In the genomic region with DNA sequence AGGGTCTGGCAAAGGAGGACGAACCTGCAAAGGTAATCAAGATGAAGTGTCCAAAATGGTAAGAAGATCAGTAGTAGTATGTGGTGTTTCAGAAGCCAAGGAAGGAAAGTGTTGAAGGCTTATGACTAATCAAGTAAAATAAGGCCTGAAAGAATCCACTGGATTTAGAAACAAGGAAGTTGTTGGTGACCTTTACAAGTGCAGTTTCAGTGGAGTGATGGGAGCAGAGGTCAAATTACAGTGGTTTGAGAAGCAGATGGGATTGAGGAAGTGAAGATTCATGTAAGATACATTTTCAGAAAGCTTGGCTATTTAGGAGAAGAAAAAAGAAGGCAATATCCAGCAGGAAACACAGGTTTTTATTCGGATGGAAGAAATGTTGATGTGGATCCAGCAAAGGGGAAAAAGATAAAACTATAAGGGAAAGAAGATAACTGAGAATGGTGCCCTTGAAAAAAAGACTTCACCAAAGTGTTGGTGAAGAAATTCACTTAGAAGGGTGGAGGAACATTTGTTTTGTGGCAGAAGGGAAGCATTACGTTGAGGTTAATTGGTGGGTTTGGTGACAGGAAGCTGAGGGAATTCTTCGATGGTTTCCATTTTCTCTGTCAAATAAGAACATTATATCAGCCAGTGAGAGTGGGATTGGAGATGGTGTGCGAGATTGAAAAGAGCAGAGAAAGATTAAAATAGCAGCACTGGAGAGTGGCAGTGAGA, we compare ENCODE assay signal across 9 cellular contexts. TPM values are rescaled to one million over a fixed set of nuclear protein-coding genes. Genes with fewer than 3 reads are reported as not detected.
DNase-seq lines count a peak whose midpoint lies in the region; TF ChIP-seq lines count a peak whose summit lies in the region.
"Had no signal": no experiment of that assay in that cellular context is flagged by ENCODE, and none has a peak within 500 bp of the region (broad histone marks: within the 10 kb centered on the region; RNA-seq: fewer than 3 reads in every experiment).

No MANE protein-coding gene starts in this region.

- H2AFZ ChIP-seq in GM23248 (0 out of 2 replicates have a peak overlapping the region, but pooled peaks have one; percentile 6), OCI-LY7 (ENCODE audit: low read length) (peak overlapping the region; percentile 12; the same call in 1 of the 2 replicates)

- no peak overlapping the region for H3K4me3 Mint-ChIP-seq in immature natural killer cell

- no TSS peak for BruUV-seq in OCI-LY7 (replicated peaks; lab: Mats Ljungman, UMichigan)

- in situ Hi-C loops in GM23248 (cut with MboI) = no loop called here

- CTCF ChIA-PET in OCI-LY7 (lab: Charles Lee; ENCODE audit: unreplicated experiment) = interaction anchor here (0.6 to 1.9 kb wide), 3 partner anchors 20 to 195 kb away, joined by 3 to 6 read pairs (median 3); no protein-coding TSS in a partner anchor

- H4K20me1 ChIP-seq in GM23248 (ENCODE audit: insufficient read depth) (no peaks in the 10 kb centered on the region), OCI-LY7 (ENCODE audit: insufficient read depth, low read length) (no peaks in the 10 kb centered on the region)

- H3K27me3 Mint-ChIP-seq in immature natural killer cell (ENCODE audit: low read depth in 3 of 3) = peaks cover 2 to 5% (median 4%) of the 10 kb centered on the region in 3 donors

- H3K4me1 ChIP-seq in GM23248 (ENCODE audit: insufficient read depth) = peaks cover 24% of the 10 kb centered on the region
- H3K4me1 ChIP-seq in OCI-LY7 (ENCODE audit: insufficient read depth, low read length, poor library complexity, severe bottlenecking) = peaks cover 54% of the 10 kb centered on the region

- H3K4me2 ChIP-seq in GM23248 (ENCODE audit: unreplicated experiment) = peak overlapping the region; percentile 42
- peak overlapping the region; percentile 59 for H3K4me2 ChIP-seq in OCI-LY7 (ENCODE audit: low read length)

- H3K9me3 Mint-ChIP-seq in immature natural killer cell = no peaks in the 10 kb centered on the region

- no peak overlapping the region for H3K27ac Mint-ChIP-seq in immature natural killer cell

- H3K4me3 ChIP-seq in GM23248 = no peak overlapping the region
- peak overlapping the region; percentile 13 for H3K4me3 ChIP-seq in OCI-LY7 (ENCODE audit: low read depth, low read length, poor library complexity, severe bottlenecking)

- peaks cover 27 to 32% of the 10 kb centered on the region in 2 donors for H3K4me1 Mint-ChIP-seq in immature natural killer cell

- WGBS in GM23248 (ENCODE audit: low coverage in 1 of 2, low lambda C conversion rate in 2 of 2, missing lambda C conversion rate in 2 of 2), 2 experiments = 89 to 97% methylated on average over 5 of the region's 5 CpGs

- no peaks in the 10 kb centered on the region for H3K79me2 ChIP-seq in GM23248 (ENCODE audit: insufficient read depth)
- no peaks in the 10 kb centered on the region for H3K79me2 ChIP-seq in OCI-LY7 (ENCODE audit: insufficient read depth, low read depth, low read length)

- intact Hi-C loops in OCI-LY7 (cut with micrococcal nuclease; ENCODE audit: unreplicated experiment) (loop anchor here (2.0 kb wide), 2 partner anchors 36 to 44 kb away; no protein-coding TSS in a partner anchor), head of caudate nucleus (cut with DNase I) (no loop called here)

- peak; percentile 59 for DNase-seq in GM23248
- peak; percentile 53 for DNase-seq in OCI-LY7 (ENCODE audit: low spot score)
- DNase-seq in fibroblast of gingiva (ENCODE audit: low read depth) = peak; percentile 86
- DNase-seq in stromal cell of bone marrow (ENCODE audit: low read depth) = peak; percentile 54
- DNase-seq in NCI-H1092 (lab: John Stamatoyannopoulos, UW) = no peak
- DNase-seq in head of caudate nucleus = no peak
- no peak for DNase-seq in immature natural killer cell
- DNase-seq: activated T-cell treated with anti-CD3 and anti-CD28 coated beads for 4 hours had no signal

- H3K27ac ChIP-seq in GM23248 (peak overlapping the region; percentile 31), OCI-LY7 (ENCODE audit: low read depth, low read length, poor library complexity, severe bottlenecking) (peak overlapping the region; percentile 70)
- H3K27ac ChIP-seq: RWPE1 had no signal

- H3K27me3 ChIP-seq in GM23248 (replicated peaks; ENCODE audit: insufficient read depth) = no peaks in the 10 kb centered on the region

- POLR2A ChIA-PET in OCI-LY7 (lab: Charles Lee) = interaction anchor here (0.9 to 4.3 kb wide), 5 partner anchors 9 to 45 kb away, joined by 3 to 27 read pairs (median 4); no protein-coding TSS in a partner anchor

- no peak for TF ChIP-seq CTCF in OCI-LY7 (conservative IDR thresholded peaks at IDR 0.05; ENCODE audit: low read length)

- no peaks in the 10 kb centered on the region for H3K36me3 Mint-ChIP-seq in immature natural killer cell

- H3F3A ChIP-seq in GM23248 (ENCODE audit: insufficient read depth) = peaks cover 18% of the 10 kb centered on the region

- H3K9me3 ChIP-seq in GM23248 (ENCODE audit: low read depth) (no peaks in the 10 kb centered on the region), OCI-LY7 (ENCODE audit: low read length) (no peaks in the 10 kb centered on the region)

- H3K36me3 ChIP-seq in GM23248 (ENCODE audit: low read depth) (no peaks in the 10 kb centered on the region), OCI-LY7 (ENCODE audit: insufficient read depth, low read length) (no peaks in the 10 kb centered on the region)

- H3K9me2 ChIP-seq in GM23248 (ENCODE audit: insufficient read depth) (no peaks in the 10 kb centered on the region), OCI-LY7 (ENCODE audit: insufficient read depth, low read length) (no peaks in the 10 kb centered on the region)

- no peak overlapping the region for H3K9ac ChIP-seq in GM23248

RNA-seq across cellular contexts. Expression of a gene that starts 2.1 kb away (rescaled TPM):
- 0.51 and 1.4 TPM in 2 replicates for total RNA-seq in GM23248 (2014; rRNA removed; shearing (Covaris generic))
- polyA plus RNA-seq in GM23248 (2016; fragmentation: Nextera tagmentation; extraction: Ambion mirVana) (1.5 and 1.6 TPM in 2 replicates), immature natural killer cell (1 to 10 TPM in 1 of 3 donors, under 1 TPM in 1, not detected in 1; 0.50 to 1.6 TPM)
- total RNA-seq in OCI-LY7 (2014; rRNA removed; shearing (Covaris generic)) = 5.3 and 7.8 TPM in 2 replicates
- total RNA-seq in OCI-LY7 (2022) = 7.9 and 8.9 TPM in 2 replicates

RNA-seq across cellular contexts. Expression of a gene that starts 2.4 kb away (rescaled TPM):
- 4.4 and 5.9 TPM in 2 replicates for total RNA-seq in GM23248 (2014; rRNA removed; shearing (Covaris generic))
- polyA plus RNA-seq in GM23248 (2016; fragmentation: Nextera tagmentation; extraction: Ambion mirVana) (10.1 and 12.7 TPM in 2 replicates), immature natural killer cell (1 to 10 TPM; 4.2 to 8.8 (median 8.7) TPM)
- 5.5 and 6.6 TPM in 2 replicates for total RNA-seq in OCI-LY7 (2014; rRNA removed; shearing (Covaris generic))
- total RNA-seq in OCI-LY7 (2022) = 8.1 and 8.9 TPM in 2 replicates

RNA-seq across cellular contexts. Expression of a gene that starts 54.3 kb away (rescaled TPM):
- total RNA-seq in GM23248 (2014; rRNA removed; shearing (Covaris generic)) = not detected in 2 replicates
- polyA plus RNA-seq in GM23248 (2016; fragmentation: Nextera tagmentation; extraction: Ambion mirVana) = not detected in 2 replicates
- not detected in 2 replicates for total RNA-seq in OCI-LY7 (2014; rRNA removed; shearing (Covaris generic))
- total RNA-seq in OCI-LY7 (2022) = not detected in 2 replicates
- not detected for polyA plus RNA-seq in immature natural killer cell

Comparison
In these comparisons a context has a peak if more than half of its experiments do, and no peak if none do; other contexts are left out.
1. DNase-seq: peak in GM23248 (single experiment), OCI-LY7 (single experiment), fibroblast of gingiva (single experiment) and stromal cell of bone marrow (single experiment); none in NCI-H1092 (single experiment), head of caudate nucleus (0 of 42) and immature natural killer cell (0 of 3).